2 cellular contexts compared by ENCODE assay signal in the genomic region with DNA sequence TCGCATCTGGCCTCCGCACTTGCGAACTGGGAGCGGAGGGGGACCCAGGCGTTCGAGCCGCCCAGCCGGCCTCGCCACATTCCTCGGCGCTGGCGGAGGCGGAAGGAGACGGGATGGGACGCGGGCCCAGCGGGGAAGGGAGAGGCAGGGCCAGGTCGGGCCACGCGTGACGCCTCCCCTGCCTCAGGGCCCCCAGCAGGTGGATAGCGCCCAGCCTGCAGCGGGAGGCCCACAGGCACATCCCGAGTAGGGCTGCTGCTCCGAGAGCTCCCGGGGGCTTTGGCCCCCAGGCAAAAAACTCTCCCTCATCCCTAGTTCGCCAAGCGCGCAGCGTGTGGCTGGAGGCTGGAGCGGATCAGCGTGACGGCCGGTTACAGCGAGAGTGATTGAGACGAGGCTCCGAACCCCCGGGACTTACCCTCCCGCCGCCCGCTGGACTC.
A peak's percentile ranks its signal among the peaks of the same experiment; 100 is the strongest.
TF ChIP-seq lines count a peak whose summit lies in the region.

No MANE protein-coding gene starts in this region.

TF ChIP-seq in HEK293, 187 proteins besides CTCF, POLR2A, EP300 and RAD21 (continued from another document and continues in another):
- TF ChIP-seq, protein P1, sequence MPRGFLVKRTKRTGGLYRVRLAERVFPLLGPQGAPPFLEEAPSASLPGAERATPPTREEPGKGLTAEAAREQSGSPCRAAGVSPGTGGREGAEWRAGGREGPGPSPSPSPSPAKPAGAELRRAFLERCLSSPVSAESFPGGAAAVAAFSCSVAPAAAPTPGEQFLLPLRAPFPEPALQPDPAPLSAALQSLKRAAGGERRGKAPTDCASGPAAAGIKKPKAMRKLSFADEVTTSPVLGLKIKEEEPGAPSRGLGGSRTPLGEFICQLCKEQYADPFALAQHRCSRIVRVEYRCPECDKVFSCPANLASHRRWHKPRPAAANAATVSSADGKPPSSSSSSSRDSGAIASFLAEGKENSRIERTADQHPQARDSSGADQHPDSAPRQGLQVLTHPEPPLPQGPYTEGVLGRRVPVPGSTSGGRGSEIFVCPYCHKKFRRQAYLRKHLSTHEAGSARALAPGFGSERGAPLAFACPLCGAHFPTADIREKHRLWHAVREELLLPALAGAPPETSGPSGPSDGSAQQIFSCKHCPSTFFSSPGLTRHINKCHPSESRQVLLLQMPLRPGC (tag by site-specific recombination; IDR thresholded peaks at IDR 0.05), result 0 out of 2 replicates have a peak, but pooled peaks have one; percentile 16
- no peak for TF ChIP-seq ZFP37 (tag by site-specific recombination; IDR thresholded peaks at IDR 0.05)
- no peak for TF ChIP-seq ZNF214 (tag by site-specific recombination; IDR thresholded peaks at IDR 0.05; ENCODE audit: borderline replicate concordance)
- TF ChIP-seq HOXC10 (CRISPR knock-in tag; IDR thresholded peaks at IDR 0.05), result no peak
- TF ChIP-seq ZSCAN16 (tag by site-specific recombination; IDR thresholded peaks at IDR 0.05), result 0 out of 2 replicates have a peak, but pooled peaks have one; percentile 38
- TF ChIP-seq REST (tag by site-specific recombination; IDR thresholded peaks at IDR 0.05), result peak; percentile 96
- TF ChIP-seq ZFP69B (tag by site-specific recombination; IDR thresholded peaks at IDR 0.05), result 0 out of 2 replicates have a peak, but pooled peaks have one; percentile 17
- TF ChIP-seq SP7 (tag by site-specific recombination; IDR thresholded peaks at IDR 0.05), result 0 out of 2 replicates have a peak, but pooled peaks have one; percentile 6
- TF ChIP-seq ZNF785 (tag by site-specific recombination; IDR thresholded peaks at IDR 0.05), result no peak
- TF ChIP-seq ZBTB7A (tag by site-specific recombination; IDR thresholded peaks at IDR 0.05; ENCODE audit: low read depth), result peak; percentile 66; the same call in 1 of the 2 replicates
- TF ChIP-seq, protein P2, sequence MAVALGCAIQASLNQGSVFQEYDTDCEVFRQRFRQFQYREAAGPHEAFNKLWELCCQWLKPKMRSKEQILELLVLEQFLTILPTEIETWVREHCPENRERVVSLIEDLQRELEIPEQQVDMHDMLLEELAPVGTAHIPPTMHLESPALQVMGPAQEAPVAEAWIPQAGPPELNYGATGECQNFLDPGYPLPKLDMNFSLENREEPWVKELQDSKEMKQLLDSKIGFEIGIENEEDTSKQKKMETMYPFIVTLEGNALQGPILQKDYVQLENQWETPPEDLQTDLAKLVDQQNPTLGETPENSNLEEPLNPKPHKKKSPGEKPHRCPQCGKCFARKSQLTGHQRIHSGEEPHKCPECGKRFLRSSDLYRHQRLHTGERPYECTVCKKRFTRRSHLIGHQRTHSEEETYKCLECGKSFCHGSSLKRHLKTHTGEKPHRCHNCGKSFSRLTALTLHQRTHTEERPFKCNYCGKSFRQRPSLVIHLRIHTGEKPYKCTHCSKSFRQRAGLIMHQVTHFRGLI (tag by site-specific recombination; IDR thresholded peaks at IDR 0.05), result peak; percentile 86
- no peak for TF ChIP-seq ZNF610 (tag by site-specific recombination; IDR thresholded peaks at IDR 0.05; ENCODE audit: borderline replicate concordance)
- peak; percentile 41; the same call in 1 of the 2 replicates for TF ChIP-seq ZNF600 (tag by site-specific recombination; IDR thresholded peaks at IDR 0.05)
- TF ChIP-seq ZNF777 (tag by site-specific recombination; IDR thresholded peaks at IDR 0.05; ENCODE audit: borderline replicate concordance), result no peak
- no peak for TF ChIP-seq ZNF530 (tag by site-specific recombination; IDR thresholded peaks at IDR 0.05; ENCODE audit: low read depth)
- TF ChIP-seq KLF8 (tag by site-specific recombination; IDR thresholded peaks at IDR 0.05), result peak; percentile 43; the same call in 1 of the 2 replicates
- TF ChIP-seq IKZF3 (tag by site-specific recombination; IDR thresholded peaks at IDR 0.05), result peak; percentile 66; the same call in 1 of the 2 replicates
- TF ChIP-seq ZNF629 (tag by site-specific recombination; IDR thresholded peaks at IDR 0.05), result 0 out of 2 replicates have a peak, but pooled peaks have one; percentile 0
- peak; percentile 70 for TF ChIP-seq ZSCAN30 (tag by site-specific recombination; IDR thresholded peaks at IDR 0.05)
- TF ChIP-seq ZBTB8A (tag by site-specific recombination; IDR thresholded peaks at IDR 0.05), result peak; percentile 43; the same call in 1 of the 2 replicates
- TF ChIP-seq PBX3 (CRISPR knock-in tag; IDR thresholded peaks at IDR 0.05), result no peak
- TF ChIP-seq SP3 (tag by site-specific recombination; IDR thresholded peaks at IDR 0.05), result no peak
- TF ChIP-seq ZNF2 (tag by site-specific recombination; IDR thresholded peaks at IDR 0.05), result peak; percentile 43; the same call in 1 of the 2 replicates
- peak; percentile 43; the same call in 1 of the 2 replicates for TF ChIP-seq BCL11B (tag by site-specific recombination; IDR thresholded peaks at IDR 0.05; ENCODE audit: low read depth)

TF ChIP-seq in WTC11, 78 proteins besides CTCF, POLR2A, EP300 and RAD21 (continued from another document):
- TF ChIP-seq GTF2I (CRISPR knock-in tag; conservative IDR thresholded peaks at IDR 0.05) (no peak), SMAD4 (CRISPR knock-in tag; IDR thresholded peaks at IDR 0.05) (no peak), ZNF396 (CRISPR knock-in tag; IDR thresholded peaks at IDR 0.05; ENCODE audit: borderline replicate concordance) (no peak), ZNF121 (CRISPR knock-in tag; IDR thresholded peaks at IDR 0.05) (no peak), IRF2 (CRISPR knock-in tag; IDR thresholded peaks at IDR 0.05; ENCODE audit: borderline replicate concordance, low read depth) (no peak), SMAD3 (CRISPR knock-in tag; IDR thresholded peaks at IDR 0.05; ENCODE audit: borderline replicate concordance) (0 out of 2 replicates have a peak, but pooled peaks have one; percentile 47), CREM (CRISPR knock-in tag; IDR thresholded peaks at IDR 0.05) (no peak), ZNF671 (CRISPR knock-in tag; IDR thresholded peaks at IDR 0.05) (no peak), NR3C1 (CRISPR knock-in tag; conservative IDR thresholded peaks at IDR 0.05; ENCODE audit: low read depth) (no peak), FOXK1 (CRISPR knock-in tag; IDR thresholded peaks at IDR 0.05) (0 out of 2 replicates have a peak, but pooled peaks have one; percentile 12), TEAD1 (CRISPR knock-in tag; IDR thresholded peaks at IDR 0.05) (peak; percentile 13; the same call in 1 of the 2 replicates), MLX (CRISPR knock-in tag; IDR thresholded peaks at IDR 0.05) (no peak), ZNF138 (CRISPR knock-in tag; conservative IDR thresholded peaks at IDR 0.05) (no peak), ZNF281 (CRISPR knock-in tag; IDR thresholded peaks at IDR 0.05) (0 out of 2 replicates have a peak, but pooled peaks have one; percentile 34), ZNF263 (CRISPR knock-in tag; IDR thresholded peaks at IDR 0.05; ENCODE audit: low read depth) (peak; percentile 60), ZNF416 (CRISPR knock-in tag; IDR thresholded peaks at IDR 0.05) (no peak), RORB (CRISPR knock-in tag; IDR thresholded peaks at IDR 0.05) (no peak), RELA (CRISPR knock-in tag; IDR thresholded peaks at IDR 0.05; ENCODE audit: borderline replicate concordance) (no peak), NFYB (CRISPR knock-in tag; conservative IDR thresholded peaks at IDR 0.05; ENCODE audit: low read depth) (0 out of 2 replicates have a peak, but pooled peaks have one; percentile 16), EMX1 (CRISPR knock-in tag; IDR thresholded peaks at IDR 0.05) (no peak)
- TF ChIP-seq, protein P3, sequence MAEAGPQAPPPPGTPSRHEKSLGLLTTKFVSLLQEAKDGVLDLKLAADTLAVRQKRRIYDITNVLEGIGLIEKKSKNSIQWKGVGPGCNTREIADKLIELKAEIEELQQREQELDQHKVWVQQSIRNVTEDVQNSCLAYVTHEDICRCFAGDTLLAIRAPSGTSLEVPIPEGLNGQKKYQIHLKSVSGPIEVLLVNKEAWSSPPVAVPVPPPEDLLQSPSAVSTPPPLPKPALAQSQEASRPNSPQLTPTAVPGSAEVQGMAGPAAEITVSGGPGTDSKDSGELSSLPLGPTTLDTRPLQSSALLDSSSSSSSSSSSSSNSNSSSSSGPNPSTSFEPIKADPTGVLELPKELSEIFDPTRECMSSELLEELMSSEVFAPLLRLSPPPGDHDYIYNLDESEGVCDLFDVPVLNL (CRISPR knock-in tag; IDR thresholded peaks at IDR 0.05; ENCODE audit: borderline replicate concordance, low read depth), result no peak
- TF ChIP-seq, protein P4, sequence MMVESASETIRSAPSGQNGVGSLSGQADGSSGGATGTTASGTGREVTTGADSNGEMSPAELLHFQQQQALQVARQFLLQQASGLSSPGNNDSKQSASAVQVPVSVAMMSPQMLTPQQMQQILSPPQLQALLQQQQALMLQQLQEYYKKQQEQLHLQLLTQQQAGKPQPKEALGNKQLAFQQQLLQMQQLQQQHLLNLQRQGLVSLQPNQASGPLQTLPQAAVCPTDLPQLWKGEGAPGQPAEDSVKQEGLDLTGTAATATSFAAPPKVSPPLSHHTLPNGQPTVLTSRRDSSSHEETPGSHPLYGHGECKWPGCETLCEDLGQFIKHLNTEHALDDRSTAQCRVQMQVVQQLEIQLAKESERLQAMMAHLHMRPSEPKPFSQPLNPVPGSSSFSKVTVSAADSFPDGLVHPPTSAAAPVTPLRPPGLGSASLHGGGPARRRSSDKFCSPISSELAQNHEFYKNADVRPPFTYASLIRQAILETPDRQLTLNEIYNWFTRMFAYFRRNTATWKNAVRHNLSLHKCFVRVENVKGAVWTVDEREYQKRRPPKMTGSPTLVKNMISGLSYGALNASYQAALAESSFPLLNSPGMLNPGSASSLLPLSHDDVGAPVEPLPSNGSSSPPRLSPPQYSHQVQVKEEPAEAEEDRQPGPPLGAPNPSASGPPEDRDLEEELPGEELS (CRISPR knock-in tag; IDR thresholded peaks at IDR 0.05), result 0 out of 2 replicates have a peak, but pooled peaks have one; percentile 30
